ENCODE assay signal across 21 cellular contexts in the genomic region with DNA sequence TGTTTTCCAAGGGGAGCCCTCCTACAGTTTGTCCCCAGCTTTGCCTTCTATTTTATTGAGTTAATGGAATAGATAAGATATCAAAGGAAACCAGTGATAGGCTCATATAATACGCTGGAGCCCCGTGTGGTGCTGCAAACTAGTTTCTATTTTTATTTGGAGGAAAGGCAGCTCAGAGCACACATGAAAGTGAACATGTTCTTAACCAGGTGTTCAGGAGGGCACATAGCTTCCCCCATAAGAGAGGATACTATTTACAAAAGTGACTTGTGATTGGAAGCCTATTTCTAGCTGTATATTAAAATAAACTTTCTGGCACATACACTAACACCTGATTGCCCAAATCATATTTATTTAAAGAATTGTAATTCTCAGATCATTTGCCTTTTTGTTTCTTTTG.
"Had no signal": no experiment of that assay in that cellular context is flagged by ENCODE, and none has a peak within 500 bp of the region (broad histone marks: within the 10 kb centered on the region; RNA-seq: fewer than 3 reads in every experiment).

No MANE protein-coding gene starts in this region.

- H3K36me3 ChIP-seq: esophagus muscularis mucosa, gastrocnemius medialis, heart right ventricle, neutrophil, right lobe of liver, spleen, transverse colon had no signal

- H3K4me1 ChIP-seq: gastrocnemius medialis, heart right ventricle, psoas muscle, right lobe of liver, testis, transverse colon had no signal

- H3K27me3 Mint-ChIP-seq: stimulated activated naive B cell treated with anti-CD40 and anti-IgM and Interleukin-4, amounts not matched to agents 10 μg/mL and 1 μg/mL and 100 μg/mL, for 72 hours; stimulated activated naive CD8-positive, alpha-beta T cell treated with anti-CD3 and anti-CD28 coated beads, Interleukin-15, amount 100 ng/mL, for 72 hours had no signal

- H3K4me1 Mint-ChIP-seq: stimulated activated naive CD8-positive, alpha-beta T cell treated with anti-CD3 and anti-CD28 coated beads, Interleukin-15, amount 100 ng/mL, for 72 hours had no signal

- H3K36me3 Mint-ChIP-seq: natural killer cell; stimulated activated naive B cell treated with anti-CD40 and anti-IgM and Interleukin-4, amounts not matched to agents 10 μg/mL and 1 μg/mL and 100 μg/mL, for 72 hours had no signal

- H3K27me3 ChIP-seq: esophagus muscularis mucosa, gastrocnemius medialis, neutrophil, right lobe of liver, spleen, testis, transverse colon had no signal

- H3K27ac ChIP-seq: coronary artery, epithelial cell of prostate, esophagus muscularis mucosa, gastrocnemius medialis, heart right ventricle, neutrophil, psoas muscle, right lobe of liver, spleen, testis, transverse colon had no signal

- H3K9me3 Mint-ChIP-seq: natural killer cell; stimulated activated naive B cell treated with anti-CD40 and anti-IgM and Interleukin-4, amounts not matched to agents 10 μg/mL and 1 μg/mL and 100 μg/mL, for 72 hours; stimulated activated naive CD8-positive, alpha-beta T cell treated with anti-CD3 and anti-CD28 coated beads, Interleukin-15, amount 100 ng/mL, for 72 hours had no signal

- ATAC-seq: gastrocnemius medialis; heart right ventricle; natural killer cell; psoas muscle; right lobe of liver; stimulated activated naive B cell treated with anti-CD40 and anti-IgM and Interleukin-4, amounts not matched to agents 10 μg/mL and 1 μg/mL and 100 μg/mL, for 72 hours; stimulated activated naive CD8-positive, alpha-beta T cell treated with anti-CD3 and anti-CD28 coated beads, Interleukin-15, amount 100 ng/mL, for 72 hours had no signal

- H3K4me3 Mint-ChIP-seq: natural killer cell; stimulated activated naive B cell treated with anti-CD40 and anti-IgM and Interleukin-4, amounts not matched to agents 10 μg/mL and 1 μg/mL and 100 μg/mL, for 72 hours; stimulated activated naive CD8-positive, alpha-beta T cell treated with anti-CD3 and anti-CD28 coated beads, Interleukin-15, amount 100 ng/mL, for 72 hours had no signal

- DNase-seq: effector CD8-positive, alpha-beta T cell; gastrocnemius medialis; heart right ventricle; kidney glomerular epithelial cell; mammary epithelial cell; natural killer cell; psoas muscle; retina; right lobe of liver; spleen; stimulated activated CD4-positive, alpha-beta T cell treated with anti-CD3 and anti-CD28 coated beads, Interleukin-15, amount 100 ng/mL, for 24 hours; stimulated activated CD4-positive, alpha-beta T cell treated with anti-CD3 and anti-CD28 coated beads, Interleukin-1b, Interleukin-23, amount 100 ng/mL, for 48 hours; stimulated activated CD4-positive, alpha-beta T cell treated with anti-CD3 and anti-CD28 coated beads, Interleukin-4, amount 100 ng/mL, for 4 hours; stimulated activated naive B cell treated with anti-CD40 and anti-IgM and Interleukin-4, amounts not matched to agents 10 μg/mL and 1 μg/mL and 100 μg/mL, for 72 hours; stimulated activated naive CD8-positive, alpha-beta T cell treated with anti-CD3 and anti-CD28 coated beads, Interleukin-15, amount 100 ng/mL, for 72 hours; testis; transverse colon had no signal

- H3K4me3 ChIP-seq: coronary artery, esophagus muscularis mucosa, gastrocnemius medialis, heart right ventricle, psoas muscle, right lobe of liver, spleen, testis, transverse colon had no signal

- H3K27ac Mint-ChIP-seq: natural killer cell; stimulated activated naive B cell treated with anti-CD40 and anti-IgM and Interleukin-4, amounts not matched to agents 10 μg/mL and 1 μg/mL and 100 μg/mL, for 72 hours; stimulated activated naive CD8-positive, alpha-beta T cell treated with anti-CD3 and anti-CD28 coated beads, Interleukin-15, amount 100 ng/mL, for 72 hours had no signal

- H3K9me3 ChIP-seq: esophagus muscularis mucosa, gastrocnemius medialis, heart right ventricle, neutrophil, psoas muscle, right lobe of liver, spleen, testis, transverse colon had no signal
